Comparison of ENCODE assay signal across 15 cellular contexts in the genomic region with DNA sequence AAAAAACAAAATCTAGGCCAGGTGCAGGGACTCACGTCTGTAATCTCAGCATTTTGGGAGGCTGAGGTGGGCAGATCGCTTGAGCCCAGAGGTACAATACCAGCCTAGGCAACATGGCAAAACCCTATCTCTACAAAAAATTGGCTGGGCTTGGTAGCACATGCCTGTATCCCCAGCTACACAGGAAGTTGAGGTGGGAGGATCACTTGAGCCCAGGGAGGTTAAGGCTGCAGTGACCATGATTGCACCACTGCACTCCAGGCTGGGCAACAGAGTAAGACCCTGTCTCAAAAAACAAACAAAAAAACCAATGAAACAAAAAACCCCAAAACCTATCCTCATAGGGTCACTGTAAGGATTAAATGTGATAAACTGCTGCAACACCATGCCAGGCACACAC. TPM values are rescaled to one million over a fixed set of nuclear protein-coding genes. Genes with fewer than 3 reads are reported as not detected.
DNase-seq lines count a peak whose midpoint lies in the region; ATAC-seq, FAIRE-seq and TF ChIP-seq lines count a peak whose summit lies in the region.
"Had no signal": no experiment of that assay in that cellular context is flagged by ENCODE, and none has a peak within 500 bp of the region (broad histone marks: within the 10 kb centered on the region; RNA-seq: fewer than 3 reads in every experiment).

No MANE protein-coding gene starts in this region.

- H3K4me3 Mint-ChIP-seq in natural killer cell, result no peak overlapping the region
- no peak overlapping the region for H3K4me3 Mint-ChIP-seq in natural killer cell treated with Interleukin-12 subunit alpha and Interleukin-12 subunit beta and Interleukin-15 and Interleukin-18, amount 100 ng/mL, for 72 hours
- H3K4me3 Mint-ChIP-seq: CD14-positive monocyte; CD8-positive, alpha-beta T cell had no signal

- peak overlapping the region; percentile 2 to 26 for H3K27ac Mint-ChIP-seq in natural killer cell
- H3K27ac Mint-ChIP-seq in natural killer cell treated with Interleukin-12 subunit alpha and Interleukin-12 subunit beta and Interleukin-15 and Interleukin-18, amount 100 ng/mL, for 72 hours, result peak overlapping the region in 1 of 2 donors; percentile 25
- H3K27ac Mint-ChIP-seq: CD8-positive, alpha-beta T cell had no signal

- H3K4me1 ChIP-seq in kidney (ENCODE audit: control insufficient read depth in 1 of 2, insufficient read depth in 1 of 2, low read depth in 1 of 2, low read length in 2 of 2), result no peaks in the 10 kb centered on the region
- H3K4me1 ChIP-seq: A549, Caco-2 had no signal

- DNase-seq in natural killer cell, result no peak
- DNase-seq in natural killer cell treated with Interleukin-12 subunit alpha and Interleukin-12 subunit beta and Interleukin-15 and Interleukin-18, amount 100 ng/mL, for 72 hours (ENCODE audit: low spot score), result no peak
- peak; percentile 32 for DNase-seq in OCI-M1 (lab: John Stamatoyannopoulos, UW)
- peak; percentile 23 for DNase-seq in kidney
- no peak for DNase-seq in KBM-7
- DNase-seq in DMS53 treated with DMSO at 0.1 percent for 48 hours (lab: John Stamatoyannopoulos, UW; ENCODE audit: unreplicated experiment), result no peak
- DNase-seq: Caco-2; CD8-positive, alpha-beta T cell; IMR-90 had no signal

- H3K36me3 Mint-ChIP-seq in natural killer cell, result peaks cover 1% of the 10 kb centered on the region
- H3K36me3 Mint-ChIP-seq in natural killer cell treated with Interleukin-12 subunit alpha and Interleukin-12 subunit beta and Interleukin-15 and Interleukin-18, amount 100 ng/mL, for 72 hours, result peaks cover 17% of the 10 kb centered on the region

- intact Hi-C loops in natural killer cell (cut with micrococcal nuclease), result no loop called here
- intact Hi-C loops in kidney (cut with DNase I), result no loop called here

- H3K9me3 ChIP-seq in kidney (ENCODE audit: control insufficient read depth in 1 of 2, low read length in 2 of 2), result no peaks in the 10 kb centered on the region
- H3K9me3 ChIP-seq: A549, Caco-2 had no signal

- H3K4me1 Mint-ChIP-seq in natural killer cell, result peaks cover 0 to 25% of the 10 kb centered on the region in 2 donors
- peaks cover 5 to 21% of the 10 kb centered on the region in 2 donors for H3K4me1 Mint-ChIP-seq in natural killer cell treated with Interleukin-12 subunit alpha and Interleukin-12 subunit beta and Interleukin-15 and Interleukin-18, amount 100 ng/mL, for 72 hours (ENCODE audit: low read depth in 2 of 2)
- H3K4me1 Mint-ChIP-seq: CD14-positive monocyte had no signal

- no peaks in the 10 kb centered on the region for H3K27me3 Mint-ChIP-seq in natural killer cell (ENCODE audit: low read depth in 2 of 2)
- H3K27me3 Mint-ChIP-seq in natural killer cell treated with Interleukin-12 subunit alpha and Interleukin-12 subunit beta and Interleukin-15 and Interleukin-18, amount 100 ng/mL, for 72 hours, result no peaks in the 10 kb centered on the region

- ATAC-seq in natural killer cell (no peak), HG03280 (IDR thresholded peaks at IDR 0.05; ENCODE audit: unreplicated experiment) (no peak)
- no peak for ATAC-seq in natural killer cell treated with Interleukin-12 subunit alpha and Interleukin-12 subunit beta and Interleukin-15 and Interleukin-18, amount 100 ng/mL, for 72 hours
- ATAC-seq: A549; CD8-positive, alpha-beta T cell; HCT116 had no signal

- no peak overlapping the region for H3K4me3 ChIP-seq in kidney (ENCODE audit: low read length in 2 of 2)
- H3K4me3 ChIP-seq: A549, GM23248 had no signal

- no peak for FAIRE-seq in kidney (lab: Jason Lieb, UNC)
- FAIRE-seq: A549, H54 had no signal

- no peak overlapping the region for H3K27ac ChIP-seq in kidney (ENCODE audit: low read depth in 2 of 2, low read length in 2 of 2)
- H3K27ac ChIP-seq: A549, GM23248 had no signal

- TF ChIP-seq CTCF in natural killer cell (IDR thresholded peaks at IDR 0.05), result no peak
- no peak for TF ChIP-seq CTCF in kidney (IDR thresholded peaks at IDR 0.05; ENCODE audit: borderline replicate concordance, extremely low read depth, insufficient read depth)

- H3K9ac ChIP-seq in kidney (ENCODE audit: low read length in 2 of 2), result no peak overlapping the region
- H3K9ac ChIP-seq: GM23248 had no signal

- H3K36me3 ChIP-seq in kidney (ENCODE audit: control insufficient read depth in 1 of 2, insufficient read depth in 2 of 2, low read length in 2 of 2), result peaks cover 28 to 65% of the 10 kb centered on the region in 2 donors

- in situ Hi-C loops in KBM-7 (cut with MboI; ENCODE audit: low pct_unique_long_range_greater_than_20kb, low sequenced_read_pairs), result no loop called here

- H3K9me3 Mint-ChIP-seq in natural killer cell, result no peaks in the 10 kb centered on the region
- H3K9me3 Mint-ChIP-seq in natural killer cell treated with Interleukin-12 subunit alpha and Interleukin-12 subunit beta and Interleukin-15 and Interleukin-18, amount 100 ng/mL, for 72 hours, result no peaks in the 10 kb centered on the region
- H3K9me3 Mint-ChIP-seq: CD14-positive monocyte; CD8-positive, alpha-beta T cell had no signal

RNA-seq across cellular contexts. Expression of gene HIRA, which starts 32.9 kb away (rescaled TPM):
- 10 to 100 TPM; 49.6 to 75.9 (median 50.9) TPM for total RNA-seq in natural killer cell
- 10 to 100 TPM; 40.5 to 62.7 TPM for total RNA-seq in natural killer cell treated with Interleukin-12 subunit alpha and Interleukin-12 subunit beta and Interleukin-15 and Interleukin-18, amount 100 ng/mL, for 72 hours
- 26.8 TPM for total RNA-seq in kidney
- polyA plus RNA-seq in kidney (ENCODE audit: insufficient read depth, low read depth, low replicate concordance), result 18.5 TPM

RNA-seq across cellular contexts. Expression of gene MRPL40, which starts 33.7 kb away (rescaled TPM):
- total RNA-seq in natural killer cell (10 to 100 TPM; 11.6 to 16.7 (median 14.2) TPM), kidney (30.0 TPM)
- 10 to 100 TPM; 14.3 to 21.3 TPM for total RNA-seq in natural killer cell treated with Interleukin-12 subunit alpha and Interleukin-12 subunit beta and Interleukin-15 and Interleukin-18, amount 100 ng/mL, for 72 hours
- polyA plus RNA-seq in kidney (ENCODE audit: insufficient read depth, low read depth, low replicate concordance), result 89.2 TPM

RNA-seq across cellular contexts. Expression of gene C22orf39, which starts 48.8 kb away (rescaled TPM):
- 10 to 100 TPM; 45.4 to 53.3 (median 50.2) TPM for total RNA-seq in natural killer cell
- 10 to 100 TPM; 27.6 to 36.8 TPM for total RNA-seq in natural killer cell treated with Interleukin-12 subunit alpha and Interleukin-12 subunit beta and Interleukin-15 and Interleukin-18, amount 100 ng/mL, for 72 hours
- 27.1 TPM for total RNA-seq in kidney
- 54.4 TPM for polyA plus RNA-seq in kidney (ENCODE audit: insufficient read depth, low read depth, low replicate concordance)

Comparison
In these comparisons a context has a peak if more than half of its experiments do, and no peak if none do; other contexts are left out.
1. DNase-seq: peak in OCI-M1 (single experiment) and kidney (single experiment); none in natural killer cell (single experiment), natural killer cell treated with Interleukin-12 subunit alpha and Interleukin-12 subunit beta and Interleukin-15 and Interleukin-18, amount 100 ng/mL, for 72 hours (single experiment), KBM-7 (single experiment) and DMS53 treated with DMSO at 0.1 percent for 48 hours (single experiment).